Comparison of ENCODE assay signal across 1 cellular context in the genomic region with DNA sequence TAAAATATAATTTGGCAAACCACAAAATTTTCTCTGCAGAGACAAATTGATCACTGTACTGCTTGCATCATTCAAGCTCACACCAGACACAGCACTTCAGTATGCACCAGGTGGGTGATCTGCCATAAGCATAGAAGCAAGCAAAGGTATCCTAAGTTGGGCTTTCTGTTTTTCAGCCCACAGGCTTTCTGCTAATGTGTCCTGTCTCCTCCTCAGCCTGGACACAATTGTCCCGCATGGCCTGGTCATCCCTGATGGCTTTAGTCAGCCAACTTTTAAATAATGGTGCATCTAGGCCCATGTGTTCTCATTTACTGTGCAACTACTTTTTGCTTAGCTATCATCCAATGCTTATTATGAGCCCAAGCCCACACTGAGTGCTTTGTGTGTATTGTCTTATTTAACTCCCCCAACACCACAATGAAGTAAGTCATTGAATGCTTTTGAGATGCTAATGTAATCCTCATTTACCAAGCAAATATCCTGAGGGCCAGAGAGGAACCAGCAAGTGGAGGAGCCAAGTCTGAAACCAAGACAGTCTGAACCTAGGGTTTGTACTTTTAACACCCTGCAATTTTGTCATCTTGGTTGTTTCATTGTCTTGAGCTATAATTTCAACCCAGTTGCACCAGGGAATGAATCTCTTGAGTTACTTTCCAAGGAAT.
TF ChIP-seq lines count a peak whose summit lies in the region.

No MANE protein-coding gene starts in this region.

TF ChIP-seq in GM23338, 12 proteins besides CTCF, POLR2A, EP300 and RAD21:
- TF ChIP-seq, protein P1, sequence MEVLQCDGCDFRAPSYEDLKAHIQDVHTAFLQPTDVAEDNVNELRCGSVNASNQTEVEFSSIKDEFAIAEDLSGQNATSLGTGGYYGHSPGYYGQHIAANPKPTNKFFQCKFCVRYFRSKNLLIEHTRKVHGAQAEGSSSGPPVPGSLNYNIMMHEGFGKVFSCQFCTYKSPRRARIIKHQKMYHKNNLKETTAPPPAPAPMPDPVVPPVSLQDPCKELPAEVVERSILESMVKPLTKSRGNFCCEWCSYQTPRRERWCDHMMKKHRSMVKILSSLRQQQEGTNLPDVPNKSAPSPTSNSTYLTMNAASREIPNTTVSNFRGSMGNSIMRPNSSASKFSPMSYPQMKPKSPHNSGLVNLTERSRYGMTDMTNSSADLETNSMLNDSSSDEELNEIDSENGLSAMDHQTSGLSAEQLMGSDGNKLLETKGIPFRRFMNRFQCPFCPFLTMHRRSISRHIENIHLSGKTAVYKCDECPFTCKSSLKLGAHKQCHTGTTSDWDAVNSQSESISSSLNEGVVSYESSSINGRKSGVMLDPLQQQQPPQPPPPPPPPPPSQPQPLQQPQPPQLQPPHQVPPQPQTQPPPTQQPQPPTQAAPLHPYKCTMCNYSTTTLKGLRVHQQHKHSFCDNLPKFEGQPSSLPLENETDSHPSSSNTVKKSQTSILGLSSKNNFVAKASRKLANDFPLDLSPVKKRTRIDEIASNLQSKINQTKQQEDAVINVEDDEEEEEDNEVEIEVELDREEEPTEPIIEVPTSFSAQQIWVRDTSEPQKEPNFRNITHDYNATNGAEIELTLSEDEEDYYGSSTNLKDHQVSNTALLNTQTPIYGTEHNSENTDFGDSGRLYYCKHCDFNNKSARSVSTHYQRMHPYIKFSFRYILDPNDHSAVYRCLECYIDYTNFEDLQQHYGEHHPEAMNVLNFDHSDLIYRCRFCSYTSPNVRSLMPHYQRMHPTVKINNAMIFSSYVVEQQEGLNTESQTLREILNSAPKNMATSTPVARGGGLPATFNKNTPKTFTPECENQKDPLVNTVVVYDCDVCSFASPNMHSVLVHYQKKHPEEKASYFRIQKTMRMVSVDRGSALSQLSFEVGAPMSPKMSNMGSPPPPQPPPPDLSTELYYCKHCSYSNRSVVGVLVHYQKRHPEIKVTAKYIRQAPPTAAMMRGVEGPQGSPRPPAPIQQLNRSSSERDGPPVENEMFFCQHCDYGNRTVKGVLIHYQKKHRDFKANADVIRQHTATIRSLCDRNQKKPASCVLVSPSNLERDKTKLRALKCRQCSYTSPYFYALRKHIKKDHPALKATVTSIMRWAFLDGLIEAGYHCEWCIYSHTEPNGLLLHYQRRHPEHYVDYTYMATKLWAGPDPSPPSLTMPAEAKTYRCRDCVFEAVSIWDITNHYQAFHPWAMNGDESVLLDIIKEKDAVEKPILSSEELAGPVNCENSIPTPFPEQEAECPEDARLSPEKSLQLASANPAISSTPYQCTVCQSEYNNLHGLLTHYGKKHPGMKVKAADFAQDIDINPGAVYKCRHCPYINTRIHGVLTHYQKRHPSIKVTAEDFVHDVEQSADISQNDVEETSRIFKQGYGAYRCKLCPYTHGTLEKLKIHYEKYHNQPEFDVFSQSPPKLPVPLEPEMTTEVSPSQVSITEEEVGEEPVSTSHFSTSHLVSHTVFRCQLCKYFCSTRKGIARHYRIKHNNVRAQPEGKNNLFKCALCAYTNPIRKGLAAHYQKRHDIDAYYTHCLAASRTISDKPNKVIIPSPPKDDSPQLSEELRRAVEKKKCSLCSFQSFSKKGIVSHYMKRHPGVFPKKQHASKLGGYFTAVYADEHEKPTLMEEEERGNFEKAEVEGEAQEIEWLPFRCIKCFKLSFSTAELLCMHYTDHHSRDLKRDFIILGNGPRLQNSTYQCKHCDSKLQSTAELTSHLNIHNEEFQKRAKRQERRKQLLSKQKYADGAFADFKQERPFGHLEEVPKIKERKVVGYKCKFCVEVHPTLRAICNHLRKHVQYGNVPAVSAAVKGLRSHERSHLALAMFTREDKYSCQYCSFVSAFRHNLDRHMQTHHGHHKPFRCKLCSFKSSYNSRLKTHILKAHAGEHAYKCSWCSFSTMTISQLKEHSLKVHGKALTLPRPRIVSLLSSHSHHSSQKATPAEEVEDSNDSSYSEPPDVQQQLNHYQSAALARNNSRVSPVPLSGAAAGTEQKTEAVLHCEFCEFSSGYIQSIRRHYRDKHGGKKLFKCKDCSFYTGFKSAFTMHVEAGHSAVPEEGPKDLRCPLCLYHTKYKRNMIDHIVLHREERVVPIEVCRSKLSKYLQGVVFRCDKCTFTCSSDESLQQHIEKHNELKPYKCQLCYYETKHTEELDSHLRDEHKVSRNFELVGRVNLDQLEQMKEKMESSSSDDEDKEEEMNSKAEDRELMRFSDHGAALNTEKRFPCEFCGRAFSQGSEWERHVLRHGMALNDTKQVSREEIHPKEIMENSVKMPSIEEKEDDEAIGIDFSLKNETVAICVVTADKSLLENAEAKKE (CRISPR knock-in tag; IDR thresholded peaks at IDR 0.05), result peak; percentile 74; the same call in 1 of the 2 replicates
- TF ChIP-seq STAT1 (IDR thresholded peaks at IDR 0.05; ENCODE audit: unreplicated experiment), result no peak
- no peak for TF ChIP-seq CREB1 (CRISPR knock-in tag; IDR thresholded peaks at IDR 0.05; ENCODE audit: low read depth)
- no peak for TF ChIP-seq POLR2AphosphoS5 (IDR thresholded peaks at IDR 0.05; ENCODE audit: low read depth)
- TF ChIP-seq, protein P2, sequence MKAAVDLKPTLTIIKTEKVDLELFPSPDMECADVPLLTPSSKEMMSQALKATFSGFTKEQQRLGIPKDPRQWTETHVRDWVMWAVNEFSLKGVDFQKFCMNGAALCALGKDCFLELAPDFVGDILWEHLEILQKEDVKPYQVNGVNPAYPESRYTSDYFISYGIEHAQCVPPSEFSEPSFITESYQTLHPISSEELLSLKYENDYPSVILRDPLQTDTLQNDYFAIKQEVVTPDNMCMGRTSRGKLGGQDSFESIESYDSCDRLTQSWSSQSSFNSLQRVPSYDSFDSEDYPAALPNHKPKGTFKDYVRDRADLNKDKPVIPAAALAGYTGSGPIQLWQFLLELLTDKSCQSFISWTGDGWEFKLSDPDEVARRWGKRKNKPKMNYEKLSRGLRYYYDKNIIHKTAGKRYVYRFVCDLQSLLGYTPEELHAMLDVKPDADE (IDR thresholded peaks at IDR 0.05), result no peak
- no peak for TF ChIP-seq ZNF114 (CRISPR knock-in tag; IDR thresholded peaks at IDR 0.05)
- TF ChIP-seq EZH2 (IDR thresholded peaks at IDR 0.05; ENCODE audit: low read depth, unreplicated experiment), result no peak
- peak; percentile 76 for TF ChIP-seq NANOG (IDR thresholded peaks at IDR 0.05; ENCODE audit: borderline replicate concordance)
- TF ChIP-seq EZH2phosphoT487 (IDR thresholded peaks at IDR 0.05; ENCODE audit: unreplicated experiment), result no peak
- TF ChIP-seq, protein P3, sequence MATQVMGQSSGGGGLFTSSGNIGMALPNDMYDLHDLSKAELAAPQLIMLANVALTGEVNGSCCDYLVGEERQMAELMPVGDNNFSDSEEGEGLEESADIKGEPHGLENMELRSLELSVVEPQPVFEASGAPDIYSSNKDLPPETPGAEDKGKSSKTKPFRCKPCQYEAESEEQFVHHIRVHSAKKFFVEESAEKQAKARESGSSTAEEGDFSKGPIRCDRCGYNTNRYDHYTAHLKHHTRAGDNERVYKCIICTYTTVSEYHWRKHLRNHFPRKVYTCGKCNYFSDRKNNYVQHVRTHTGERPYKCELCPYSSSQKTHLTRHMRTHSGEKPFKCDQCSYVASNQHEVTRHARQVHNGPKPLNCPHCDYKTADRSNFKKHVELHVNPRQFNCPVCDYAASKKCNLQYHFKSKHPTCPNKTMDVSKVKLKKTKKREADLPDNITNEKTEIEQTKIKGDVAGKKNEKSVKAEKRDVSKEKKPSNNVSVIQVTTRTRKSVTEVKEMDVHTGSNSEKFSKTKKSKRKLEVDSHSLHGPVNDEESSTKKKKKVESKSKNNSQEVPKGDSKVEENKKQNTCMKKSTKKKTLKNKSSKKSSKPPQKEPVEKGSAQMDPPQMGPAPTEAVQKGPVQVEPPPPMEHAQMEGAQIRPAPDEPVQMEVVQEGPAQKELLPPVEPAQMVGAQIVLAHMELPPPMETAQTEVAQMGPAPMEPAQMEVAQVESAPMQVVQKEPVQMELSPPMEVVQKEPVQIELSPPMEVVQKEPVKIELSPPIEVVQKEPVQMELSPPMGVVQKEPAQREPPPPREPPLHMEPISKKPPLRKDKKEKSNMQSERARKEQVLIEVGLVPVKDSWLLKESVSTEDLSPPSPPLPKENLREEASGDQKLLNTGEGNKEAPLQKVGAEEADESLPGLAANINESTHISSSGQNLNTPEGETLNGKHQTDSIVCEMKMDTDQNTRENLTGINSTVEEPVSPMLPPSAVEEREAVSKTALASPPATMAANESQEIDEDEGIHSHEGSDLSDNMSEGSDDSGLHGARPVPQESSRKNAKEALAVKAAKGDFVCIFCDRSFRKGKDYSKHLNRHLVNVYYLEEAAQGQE (IDR thresholded peaks at IDR 0.05; ENCODE audit: unreplicated experiment), result no peak
- TF ChIP-seq JUNB (IDR thresholded peaks at IDR 0.05; ENCODE audit: unreplicated experiment), result no peak
- no peak for TF ChIP-seq ZNF331 (CRISPR knock-in tag; IDR thresholded peaks at IDR 0.05; ENCODE audit: low read depth)
